ENCODE assay signal across 7 cellular contexts in genomic region chr4:184593461-184593860, GRCh38.
"Had no signal": no experiment of that assay in that cellular context is flagged by ENCODE, and none has a peak within 500 bp of the region (broad histone marks: within the 10 kb centered on the region; RNA-seq: fewer than 3 reads in every experiment).

No MANE protein-coding gene starts in this region.

- FAIRE-seq: H1, H54, HTR-8/SVneo had no signal

- H3K27ac ChIP-seq: GM23248 had no signal

- H3K9ac ChIP-seq: GM23248 had no signal

- H3K4me3 Mint-ChIP-seq: H9 had no signal

- DNase-seq: GM23248, H9, HCEC 1CT, IMR-90 had no signal

- H3K27ac Mint-ChIP-seq: H9 had no signal

- H2AFZ ChIP-seq: GM23248 had no signal

- H3K4me3 ChIP-seq: GM23248 had no signal
